ENCODE assay signal across 1 cellular context in the genomic region with DNA sequence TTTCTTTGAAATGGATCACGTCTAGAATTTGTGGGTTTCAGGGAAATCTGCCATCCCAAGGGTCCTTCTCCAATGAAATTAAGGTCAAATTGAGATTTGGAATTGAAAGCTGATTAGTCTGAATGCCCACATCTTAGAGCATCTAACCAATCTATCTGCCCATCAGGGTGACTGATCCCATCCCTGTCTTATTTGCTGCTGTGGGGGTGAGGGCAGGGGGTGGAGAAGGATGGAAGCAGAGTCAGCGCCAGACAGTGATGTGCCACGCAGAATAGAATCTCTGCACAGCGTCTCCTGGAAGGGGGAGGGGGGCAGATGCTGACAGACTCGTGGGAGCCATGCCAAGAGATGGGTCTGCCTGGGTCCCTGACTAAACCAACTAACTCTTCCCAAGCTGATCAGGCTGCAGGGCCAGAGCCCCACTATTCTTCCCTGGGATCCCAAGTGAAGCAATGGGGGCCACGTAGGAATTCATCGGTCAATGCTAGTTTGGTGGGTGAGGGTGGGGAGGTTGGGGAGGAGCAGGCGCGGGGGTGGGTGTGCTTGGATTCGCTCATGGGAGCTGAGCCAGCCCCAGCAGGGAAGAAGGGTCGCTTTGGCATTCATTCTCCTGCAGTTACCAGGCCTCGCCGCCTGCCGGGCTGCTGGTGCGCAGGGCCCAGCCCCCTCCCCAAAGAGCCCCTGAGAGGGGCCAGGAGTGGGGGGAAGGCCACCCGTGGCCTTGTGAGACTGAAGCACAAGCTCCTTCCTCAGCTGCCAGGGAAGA.
TF ChIP-seq lines count a peak whose summit lies in the region.

No MANE protein-coding gene starts in this region.

TF ChIP-seq in HepG2, 621 proteins besides CTCF, POLR2A, EP300 and RAD21:
- TF ChIP-seq HHEX (CRISPR knock-in tag; IDR thresholded peaks at IDR 0.05) (no peak), ZNF207 (IDR thresholded peaks at IDR 0.05; ENCODE audit: borderline replicate concordance) (no peak), ZNF292 (CRISPR knock-in tag; IDR thresholded peaks at IDR 0.05; ENCODE audit: borderline replicate concordance, low read depth) (no peak), MYC (CRISPR knock-in tag; IDR thresholded peaks at IDR 0.05; ENCODE audit: borderline replicate concordance) (no peak), RXRB (CRISPR knock-in tag; IDR thresholded peaks at IDR 0.05; ENCODE audit: borderline replicate concordance) (no peak)
- TF ChIP-seq, protein P1, sequence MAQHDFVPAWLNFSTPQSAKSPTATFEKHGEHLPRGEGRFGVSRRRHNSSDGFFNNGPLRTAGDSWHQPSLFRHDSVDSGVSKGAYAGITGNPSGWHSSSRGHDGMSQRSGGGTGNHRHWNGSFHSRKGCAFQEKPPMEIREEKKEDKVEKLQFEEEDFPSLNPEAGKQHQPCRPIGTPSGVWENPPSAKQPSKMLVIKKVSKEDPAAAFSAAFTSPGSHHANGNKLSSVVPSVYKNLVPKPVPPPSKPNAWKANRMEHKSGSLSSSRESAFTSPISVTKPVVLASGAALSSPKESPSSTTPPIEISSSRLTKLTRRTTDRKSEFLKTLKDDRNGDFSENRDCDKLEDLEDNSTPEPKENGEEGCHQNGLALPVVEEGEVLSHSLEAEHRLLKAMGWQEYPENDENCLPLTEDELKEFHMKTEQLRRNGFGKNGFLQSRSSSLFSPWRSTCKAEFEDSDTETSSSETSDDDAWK (CRISPR knock-in tag; IDR thresholded peaks at IDR 0.05): no peak
- TF ChIP-seq, protein P2, sequence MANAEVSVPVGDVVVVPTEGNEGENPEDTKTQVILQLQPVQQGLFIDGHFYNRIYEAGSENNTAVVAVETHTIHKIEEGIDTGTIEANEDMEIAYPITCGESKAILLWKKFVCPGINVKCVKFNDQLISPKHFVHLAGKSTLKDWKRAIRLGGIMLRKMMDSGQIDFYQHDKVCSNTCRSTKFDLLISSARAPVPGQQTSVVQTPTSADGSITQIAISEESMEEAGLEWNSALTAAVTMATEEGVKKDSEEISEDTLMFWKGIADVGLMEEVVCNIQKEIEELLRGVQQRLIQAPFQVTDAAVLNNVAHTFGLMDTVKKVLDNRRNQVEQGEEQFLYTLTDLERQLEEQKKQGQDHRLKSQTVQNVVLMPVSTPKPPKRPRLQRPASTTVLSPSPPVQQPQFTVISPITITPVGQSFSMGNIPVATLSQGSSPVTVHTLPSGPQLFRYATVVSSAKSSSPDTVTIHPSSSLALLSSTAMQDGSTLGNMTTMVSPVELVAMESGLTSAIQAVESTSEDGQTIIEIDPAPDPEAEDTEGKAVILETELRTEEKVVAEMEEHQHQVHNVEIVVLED (CRISPR knock-in tag; IDR thresholded peaks at IDR 0.05; ENCODE audit: borderline replicate concordance): no peak
- TF ChIP-seq, protein P3, sequence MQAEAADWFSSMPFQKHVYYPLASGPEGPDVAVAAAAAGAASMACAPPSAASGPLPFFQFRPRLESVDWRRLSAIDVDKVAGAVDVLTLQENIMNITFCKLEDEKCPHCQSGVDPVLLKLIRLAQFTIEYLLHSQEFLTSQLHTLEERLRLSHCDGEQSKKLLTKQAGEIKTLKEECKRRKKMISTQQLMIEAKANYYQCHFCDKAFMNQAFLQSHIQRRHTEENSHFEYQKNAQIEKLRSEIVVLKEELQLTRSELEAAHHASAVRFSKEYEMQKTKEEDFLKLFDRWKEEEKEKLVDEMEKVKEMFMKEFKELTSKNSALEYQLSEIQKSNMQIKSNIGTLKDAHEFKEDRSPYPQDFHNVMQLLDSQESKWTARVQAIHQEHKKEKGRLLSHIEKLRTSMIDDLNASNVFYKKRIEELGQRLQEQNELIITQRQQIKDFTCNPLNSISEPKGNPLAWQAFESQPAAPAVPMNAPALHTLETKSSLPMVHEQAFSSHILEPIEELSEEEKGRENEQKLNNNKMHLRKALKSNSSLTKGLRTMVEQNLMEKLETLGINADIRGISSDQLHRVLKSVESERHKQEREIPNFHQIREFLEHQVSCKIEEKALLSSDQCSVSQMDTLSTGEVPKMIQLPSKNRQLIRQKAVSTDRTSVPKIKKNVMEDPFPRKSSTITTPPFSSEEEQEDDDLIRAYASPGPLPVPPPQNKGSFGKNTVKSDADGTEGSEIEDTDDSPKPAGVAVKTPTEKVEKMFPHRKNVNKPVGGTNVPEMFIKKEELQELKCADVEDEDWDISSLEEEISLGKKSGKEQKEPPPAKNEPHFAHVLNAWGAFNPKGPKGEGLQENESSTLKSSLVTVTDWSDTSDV (CRISPR knock-in tag; IDR thresholded peaks at IDR 0.05): no peak
